ENCODE assay signal across 13 cellular contexts in the genomic region with DNA sequence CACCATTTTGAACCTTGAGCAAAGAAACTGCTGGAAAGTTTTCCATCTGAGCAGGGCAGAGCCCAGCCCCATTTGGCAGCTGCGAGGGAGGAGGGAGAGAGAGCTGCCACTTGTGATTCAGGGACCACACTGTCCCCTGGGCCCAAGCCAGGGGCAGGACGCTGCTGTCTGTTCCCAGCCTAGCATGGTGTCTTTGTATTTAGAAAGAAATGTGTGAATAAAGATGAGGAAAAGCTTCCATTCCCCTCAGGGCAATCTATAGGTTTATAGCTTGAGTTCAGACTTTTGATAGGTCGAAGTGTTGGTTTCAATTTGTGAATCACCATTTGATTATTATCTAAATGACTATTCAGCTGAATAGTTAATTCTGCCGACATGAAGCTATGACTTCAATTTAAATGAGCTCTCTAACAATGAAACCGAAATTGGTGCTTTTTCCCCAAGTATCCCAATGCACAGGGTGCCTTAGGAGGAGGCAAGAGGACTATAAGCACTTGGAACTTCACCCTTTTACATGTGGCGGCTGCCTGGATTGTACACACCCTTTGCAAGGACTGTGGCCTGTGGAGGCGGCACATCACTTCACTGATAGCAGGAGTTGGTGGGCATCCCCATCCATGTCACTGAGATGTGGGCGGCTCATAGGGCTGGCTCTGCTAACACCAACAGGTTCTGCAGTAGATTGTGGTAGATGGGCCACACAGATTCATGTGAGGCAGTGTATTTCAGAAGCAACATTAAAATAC.
DNase-seq lines count a peak whose midpoint lies in the region; ATAC-seq, FAIRE-seq and TF ChIP-seq lines count a peak whose summit lies in the region.
"Had no signal": no experiment of that assay in that cellular context is flagged by ENCODE, and none has a peak within 500 bp of the region (broad histone marks: within the 10 kb centered on the region; RNA-seq: fewer than 3 reads in every experiment).

No MANE protein-coding gene starts in this region.

- peak overlapping the region in 1 of 2 donors; percentile 34 for H3K4me3 Mint-ChIP-seq in activated T-cell treated with anti-CD3 and anti-CD28 coated beads, Interleukin-2, amount 50 U/mL, for 72 hours

- H3K27me3 Mint-ChIP-seq in activated T-cell treated with anti-CD3 and anti-CD28 coated beads, Interleukin-2, amount 50 U/mL, for 72 hours (ENCODE audit: low read depth) = no peaks in the 10 kb centered on the region

- no peak for TF ChIP-seq POLR2A in GM12892 (IDR thresholded peaks at IDR 0.05; ENCODE audit: low read depth, low read length)

- peak; percentile 50 for DNase-seq in activated effector memory CD4-positive, alpha-beta T cell treated with anti-CD3 and anti-CD28 coated beads, Interleukin-2, amount 50 U/mL, for 16 hours
- DNase-seq in activated effector memory CD4-positive, alpha-beta T cell treated with Interleukin-2 at 50 U/mL for 16 hours = no peak
- DNase-seq in activated T-cell treated with anti-CD3 and anti-CD28 coated beads, Interleukin-2, amount 50 U/mL, for 72 hours = peak; percentile 28 to 29
- DNase-seq in stimulated activated CD8-positive, alpha-beta memory T cell treated with anti-CD3 and anti-CD28 coated beads, Interleukin-4, amount 100 ng/mL, for 48 hours = peak; percentile 61
- no peak for DNase-seq in GM12892 (ENCODE audit: insufficient read length)
- DNase-seq: IMR-90, MV-4-11, NCI-H748 treated with DMSO at 0.1 percent for 48 hours, transverse colon had no signal

- H3K27ac ChIP-seq in layer of hippocampus (ENCODE audit: low read depth, low read length) = peak overlapping the region; percentile 57
- H3K27ac ChIP-seq: transverse colon had no signal

- no peak overlapping the region for H3K27ac Mint-ChIP-seq in activated T-cell treated with anti-CD3 and anti-CD28 coated beads, Interleukin-2, amount 50 U/mL, for 72 hours

- FAIRE-seq in GM12892 (lab: Jason Lieb, UNC) = no peak

- H3K9me3 Mint-ChIP-seq in activated T-cell treated with anti-CD3 and anti-CD28 coated beads, Interleukin-2, amount 50 U/mL, for 72 hours = no peaks in the 10 kb centered on the region

- H3K27me3 ChIP-seq in layer of hippocampus (ENCODE audit: control insufficient read depth, insufficient read depth, low read length) = no peaks in the 10 kb centered on the region
- H3K27me3 ChIP-seq: transverse colon had no signal

- H3K4me1 Mint-ChIP-seq in activated T-cell treated with anti-CD3 and anti-CD28 coated beads, Interleukin-2, amount 50 U/mL, for 72 hours (ENCODE audit: low read depth) = peaks cover 44% of the 10 kb centered on the region

- no peaks in the 10 kb centered on the region for H3K36me3 Mint-ChIP-seq in activated T-cell treated with anti-CD3 and anti-CD28 coated beads, Interleukin-2, amount 50 U/mL, for 72 hours (ENCODE audit: insufficient read depth in 2 of 2)

- peak; percentile 30 to 45 for ATAC-seq in activated T-cell treated with anti-CD3 and anti-CD28 coated beads, Interleukin-2, amount 50 U/mL, for 72 hours (replicated peaks in 1 of 2)
- ATAC-seq in GM18502 (IDR thresholded peaks at IDR 0.05; ENCODE audit: poor library complexity, unreplicated experiment) (no peak), GM19351 (IDR thresholded peaks at IDR 0.05; ENCODE audit: unreplicated experiment) (no peak)
- ATAC-seq: Panc1 had no signal

Comparison
In these comparisons a context has a peak if more than half of its experiments do, and no peak if none do; other contexts are left out.
1. DNase-seq: peak in activated effector memory CD4-positive, alpha-beta T cell treated with anti-CD3 and anti-CD28 coated beads, Interleukin-2, amount 50 U/mL, for 16 hours (single experiment), activated T-cell treated with anti-CD3 and anti-CD28 coated beads, Interleukin-2, amount 50 U/mL, for 72 hours (2 of 2) and stimulated activated CD8-positive, alpha-beta memory T cell treated with anti-CD3 and anti-CD28 coated beads, Interleukin-4, amount 100 ng/mL, for 48 hours (single experiment); none in activated effector memory CD4-positive, alpha-beta T cell treated with Interleukin-2 at 50 U/mL for 16 hours (single experiment) and GM12892 (single experiment).
2. ATAC-seq: peak in activated T-cell treated with anti-CD3 and anti-CD28 coated beads, Interleukin-2, amount 50 U/mL, for 72 hours (2 of 2); none in GM18502 (single experiment) and GM19351 (single experiment).